ENCODE assay signal across 13 cellular contexts in the genomic region with DNA sequence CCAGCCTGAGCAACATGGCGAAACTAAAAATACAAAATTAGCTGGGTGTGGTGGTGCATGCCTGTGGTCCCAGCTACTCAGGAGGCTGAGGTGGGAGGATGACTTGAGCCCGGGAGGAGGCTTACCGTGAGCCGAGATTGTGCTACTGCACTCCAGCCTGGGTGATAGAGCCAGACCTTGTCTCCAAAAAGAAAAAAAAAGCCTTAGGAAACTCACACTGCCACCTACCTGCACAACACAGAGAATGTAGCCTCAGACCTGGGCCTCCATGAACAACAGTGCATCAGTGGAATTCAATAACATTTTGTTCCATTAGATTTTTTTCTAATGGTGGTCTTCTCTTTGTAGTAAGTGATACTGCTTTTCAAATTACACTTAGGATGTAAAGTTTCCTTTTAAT.
DNase-seq lines count a peak whose midpoint lies in the region; ATAC-seq and TF ChIP-seq lines count a peak whose summit lies in the region.
"Had no signal": no experiment of that assay in that cellular context is flagged by ENCODE, and none has a peak within 500 bp of the region (broad histone marks: within the 10 kb centered on the region; RNA-seq: fewer than 3 reads in every experiment).

No MANE protein-coding gene starts in this region.

- in situ Hi-C loops in transverse colon (cut with MboI; ENCODE audit: low pct_ligation_motif_present in 1 of 4, low pct_unique_long_range_greater_than_20kb in 1 of 4, low sequenced_read_pairs in 3 of 4) = no loop called here

- 85% methylated on average over 4 of the region's 4 CpGs; no CpG with 5 or more reads in 1 of the 2 donors for WGBS in transverse colon (ENCODE audit: low coverage in 1 of 2), 2 donors
- 78% methylated on average over 4 of the region's 4 CpGs for WGBS in esophagus muscularis mucosa

- TF ChIP-seq EP300 in transverse colon (IDR thresholded peaks at IDR 0.05; ENCODE audit: low read depth) (no peak), esophagus muscularis mucosa (IDR thresholded peaks at IDR 0.05) (no peak)

- TF ChIP-seq CTCF in RWPE2 (IDR thresholded peaks at IDR 0.05; ENCODE audit: poor library complexity, severe bottlenecking) (peak; percentile 61), fibroblast of mammary gland (conservative IDR thresholded peaks at IDR 0.05; ENCODE audit: control insufficient read depth, insufficient read depth, low read depth, low read length) (peak; percentile 11), transverse colon (IDR thresholded peaks at IDR 0.05) (peak in 4 of 5 experiments; percentile 23 to 28 (median 24)), esophagus muscularis mucosa (IDR thresholded peaks at IDR 0.05) (no peak)

- H3K9me3 ChIP-seq in RWPE2 (ENCODE audit: severe bottlenecking) (no peaks in the 10 kb centered on the region), transverse colon (no peaks in the 10 kb centered on the region), esophagus muscularis mucosa (no peaks in the 10 kb centered on the region)
- H3K9me3 ChIP-seq: sigmoid colon had no signal

- H3K4me3 ChIP-seq in RWPE2 (ENCODE audit: severe bottlenecking) = no peak overlapping the region
- no peak overlapping the region for H3K4me3 ChIP-seq in fibroblast of mammary gland (ENCODE audit: control insufficient read depth, low read depth, low read length)
- no peak overlapping the region for H3K4me3 ChIP-seq in transverse colon
- no peak overlapping the region for H3K4me3 ChIP-seq in esophagus muscularis mucosa
- H3K4me3 ChIP-seq: sigmoid colon had no signal

- H3K4me1 ChIP-seq in RWPE2 (ENCODE audit: insufficient read depth, poor library complexity, severe bottlenecking) = no peaks in the 10 kb centered on the region
- no peaks in the 10 kb centered on the region for H3K4me1 ChIP-seq in transverse colon
- H3K4me1 ChIP-seq in esophagus muscularis mucosa = no peaks in the 10 kb centered on the region
- H3K4me1 ChIP-seq: sigmoid colon had no signal

- DNase-seq in NCI-H345 (lab: John Stamatoyannopoulos, UW) (peak; percentile 7), NCI-H345 treated with DMSO at 0.1 percent for 48 hours (lab: John Stamatoyannopoulos, UW; ENCODE audit: unreplicated experiment) (no peak), RWPE2 (ENCODE audit: low spot score) (no peak), fibroblast of mammary gland (ENCODE audit: low read depth) (peak; percentile 19), transverse colon (no peak), NCI-H226 (no peak), mucosa of gallbladder (ENCODE audit: low spot score) (no peak), esophagus muscularis mucosa (ENCODE audit: extremely low spot score) (no peak)
- DNase-seq: activated CD8-positive, alpha-beta memory T cell treated with anti-CD3 and anti-CD28 coated beads, Interleukin-2, amount 50 U/mL, for 4 hours; DND-41; NCI-H1436; RPMI8226; sigmoid colon had no signal

- intact Hi-C loops in transverse colon (cut with DNase I; ENCODE audit: low total_unique reads) = no loop called here
- intact Hi-C loops in esophagus muscularis mucosa (cut with DNase I) = no loop called here

- H3K27ac ChIP-seq in RWPE2 (ENCODE audit: poor library complexity, severe bottlenecking) (no peak overlapping the region), transverse colon (no peak overlapping the region), esophagus muscularis mucosa (replicated peaks in 1 of 4) (no peak overlapping the region)
- H3K27ac ChIP-seq: sigmoid colon had no signal

- TF ChIP-seq POLR2A in transverse colon (IDR thresholded peaks at IDR 0.05) = no peak
- TF ChIP-seq POLR2A in esophagus muscularis mucosa (IDR thresholded peaks at IDR 0.05; ENCODE audit: low read depth) = no peak

- H3K36me3 ChIP-seq in RWPE2 (ENCODE audit: low read depth) = peaks cover 83% of the 10 kb centered on the region
- H3K36me3 ChIP-seq in transverse colon = no peaks in the 10 kb centered on the region
- H3K36me3 ChIP-seq in esophagus muscularis mucosa = no peaks in the 10 kb centered on the region
- H3K36me3 ChIP-seq: sigmoid colon had no signal

- peak; percentile 66 for ATAC-seq in RWPE2 (ENCODE audit: low read depth)

- no peaks in the 10 kb centered on the region for H3K27me3 ChIP-seq in RWPE2 (ENCODE audit: insufficient read depth, poor library complexity, severe bottlenecking)
- no peaks in the 10 kb centered on the region for H3K27me3 ChIP-seq in transverse colon
- no peaks in the 10 kb centered on the region for H3K27me3 ChIP-seq in esophagus muscularis mucosa
- H3K27me3 ChIP-seq: sigmoid colon had no signal

Comparison
In these comparisons a context has a peak if more than half of its experiments do, and no peak if none do; other contexts are left out.
1. DNase-seq: peak in NCI-H345 (single experiment) and fibroblast of mammary gland (single experiment); none in NCI-H345 treated with DMSO at 0.1 percent for 48 hours (single experiment), RWPE2 (single experiment), transverse colon (single experiment), NCI-H226 (single experiment), mucosa of gallbladder (single experiment) and esophagus muscularis mucosa (single experiment).
2. CTCF ChIP-seq: peak in RWPE2 (single experiment), fibroblast of mammary gland (single experiment) and transverse colon (4 of 5); none in esophagus muscularis mucosa (0 of 3).